Comparison of ENCODE assay signal across 16 cellular contexts in genomic region chr12:131724534-131724933, GRCh38. TPM values are rescaled to one million over a fixed set of nuclear protein-coding genes. Genes with fewer than 3 reads are reported as not detected.
A peak's percentile ranks its signal among the peaks of the same experiment; 100 is the strongest.
DNase-seq lines count a peak whose midpoint lies in the region; ATAC-seq and TF ChIP-seq lines count a peak whose summit lies in the region.
"Had no signal": no experiment of that assay in that cellular context is flagged by ENCODE, and none has a peak within 500 bp of the region (broad histone marks: within the 10 kb centered on the region; RNA-seq: fewer than 3 reads in every experiment).

No MANE protein-coding gene starts in this region.

- H3K18ac ChIP-seq in IMR-90 (ENCODE audit: low read depth, low read length) = no peak overlapping the region

- no peak overlapping the region for H3K23ac ChIP-seq in IMR-90 (ENCODE audit: low read depth, low read length)

- no peak overlapping the region for H2AFZ ChIP-seq in IMR-90 (replicated peaks; ENCODE audit: low read length, poor library complexity)
- H2AFZ ChIP-seq: PC-9 had no signal

- no peak overlapping the region for H3K14ac ChIP-seq in IMR-90 (replicated peaks; ENCODE audit: low read depth, low read length)

- H2AK9ac ChIP-seq in IMR-90 (replicated peaks; ENCODE audit: low read depth, low read length, poor library complexity) = no peak overlapping the region

- 29% methylated on average over 1 of the region's 2 CpGs; no CpG with 5 or more reads in 1 of the 2 experiments for WGBS in IMR-90 (ENCODE audit: extremely low coverage in 2 of 2, insufficient read length in 1 of 2), 2 experiments

- no peak overlapping the region for H2BK15ac ChIP-seq in IMR-90 (ENCODE audit: low read depth, low read length)

- no peaks in the 10 kb centered on the region for H3K9me3 ChIP-seq in IMR-90 (ENCODE audit: control insufficient read depth, insufficient read depth, low read length)

- H2BK5ac ChIP-seq in IMR-90 (ENCODE audit: low read depth, low read length, poor library complexity, severe bottlenecking) = no peak overlapping the region

- H3K9me3 Mint-ChIP-seq in activated CD8-positive, alpha-beta memory T cell treated with anti-CD3 and anti-CD28 coated beads, Interleukin-2, amount 10 ng/mL, durations not matched to agents 7 days and 5 days (ENCODE audit: low read depth) = no peaks in the 10 kb centered on the region
- H3K9me3 Mint-ChIP-seq in nephron progenitor cell (no peaks in the 10 kb centered on the region), chondrocyte (ENCODE audit: low read depth) (no peaks in the 10 kb centered on the region)

- H3K27me3 Mint-ChIP-seq in activated CD8-positive, alpha-beta memory T cell treated with anti-CD3 and anti-CD28 coated beads, Interleukin-2, amount 10 ng/mL, durations not matched to agents 7 days and 5 days = no peaks in the 10 kb centered on the region
- no peaks in the 10 kb centered on the region for H3K27me3 Mint-ChIP-seq in nephron progenitor cell (ENCODE audit: low read depth, poor library complexity)
- H3K27me3 Mint-ChIP-seq in chondrocyte (ENCODE audit: low read depth) = no peaks in the 10 kb centered on the region

- no peak for ATAC-seq in activated CD8-positive, alpha-beta memory T cell treated with anti-CD3 and anti-CD28 coated beads, Interleukin-2, amount 10 ng/mL, durations not matched to agents 7 days and 5 days
- ATAC-seq in IMR-90 (ENCODE audit: low read depth) = no peak
- ATAC-seq: K562 had no signal

- peaks cover 47% of the 10 kb centered on the region for H3K36me3 ChIP-seq in IMR-90 (ENCODE audit: control insufficient read depth, insufficient read depth, low read length)

- in situ Hi-C loops in IMR-90 (cut with MboI; ENCODE audit: low sequenced_read_pairs) = loop anchor here (25.0 kb wide), 1 partner anchor 912 kb away; no protein-coding TSS in a partner anchor

- TF ChIP-seq RAD21 in IMR-90 (IDR thresholded peaks at IDR 0.05; ENCODE audit: low read length) = no peak

- H3K9me1 ChIP-seq in IMR-90 (ENCODE audit: insufficient read depth, low read length) = peaks cover 2% of the 10 kb centered on the region; the same call in 1 of the 2 replicates

- H4K91ac ChIP-seq in IMR-90 (ENCODE audit: insufficient read depth, low read depth, low read length) = no peak overlapping the region

- no TSS peak for BruUV-seq in IMR-90 (replicated peaks; lab: Mats Ljungman, UMichigan)

- no peak overlapping the region for H4K5ac ChIP-seq in IMR-90 (ENCODE audit: low read depth, low read length)

- H3K4me3 ChIP-seq in IMR-90 (ENCODE audit: insufficient read depth, low read depth, low read length) = no peak overlapping the region
- H3K4me3 ChIP-seq in choroid plexus epithelial cell (ENCODE audit: low read depth, low read length) = no peak overlapping the region
- H3K4me3 ChIP-seq: K562, PC-9 had no signal

- no peak overlapping the region for H3K27ac ChIP-seq in IMR-90 (ENCODE audit: insufficient read depth, low read length)
- H3K27ac ChIP-seq: PC-9 had no signal

- DNase-seq in activated CD8-positive, alpha-beta memory T cell treated with anti-CD3 and anti-CD28 coated beads, Interleukin-2, amount 10 ng/mL, durations not matched to agents 7 days and 5 days = no peak
- no peak for DNase-seq in activated CD8-positive, alpha-beta memory T cell treated with anti-CD3 and anti-CD28 coated beads, Interleukin-2, amount 50 U/mL, for 4 hours
- peak; percentile 11 for DNase-seq in IMR-90
- DNase-seq in choroid plexus epithelial cell (ENCODE audit: low read depth) = peak; percentile 19
- no peak for DNase-seq in nephron progenitor cell
- DNase-seq in chondrocyte (ENCODE audit: low spot score) = no peak
- DNase-seq in glomerular visceral epithelial cell (ENCODE audit: extremely low spot score) = no peak
- DNase-seq in HCEC 1CT = no peak
- DNase-seq: C1 segment of cervical spinal cord, NCI-H1048, NCI-H1694, NCI-H2107, NCI-H446, NCI-H774, PC-9 had no signal

- peaks cover 11% of the 10 kb centered on the region for H3K4me1 Mint-ChIP-seq in activated CD8-positive, alpha-beta memory T cell treated with anti-CD3 and anti-CD28 coated beads, Interleukin-2, amount 10 ng/mL, durations not matched to agents 7 days and 5 days
- no peaks in the 10 kb centered on the region for H3K4me1 Mint-ChIP-seq in nephron progenitor cell
- peaks cover 23% of the 10 kb centered on the region for H3K4me1 Mint-ChIP-seq in chondrocyte (ENCODE audit: low read depth)

- H3K27me3 ChIP-seq in IMR-90 (ENCODE audit: control insufficient read depth, insufficient read depth, low read length) = no peaks in the 10 kb centered on the region

- H3K9ac ChIP-seq in IMR-90 (ENCODE audit: low read depth, low read length) = no peak overlapping the region

- peaks cover 18 to 30% of the 10 kb centered on the region in 2 experiments for H3K79me1 ChIP-seq in IMR-90 (ENCODE audit: low read depth in 1 of 2, low read length in 2 of 2)

- H3K27ac Mint-ChIP-seq in activated CD8-positive, alpha-beta memory T cell treated with anti-CD3 and anti-CD28 coated beads, Interleukin-2, amount 10 ng/mL, durations not matched to agents 7 days and 5 days = peak overlapping the region; percentile 67
- H3K27ac Mint-ChIP-seq in nephron progenitor cell (peak overlapping the region; percentile 8), chondrocyte (ENCODE audit: unreplicated experiment) (no peak overlapping the region)

- no peak overlapping the region for H2BK120ac ChIP-seq in IMR-90 (ENCODE audit: low read depth, low read length)

- no peak overlapping the region for H3K56ac ChIP-seq in IMR-90 (ENCODE audit: extremely low read depth, insufficient read depth, low read length)

- peaks cover 60% of the 10 kb centered on the region for H3K36me3 Mint-ChIP-seq in activated CD8-positive, alpha-beta memory T cell treated with anti-CD3 and anti-CD28 coated beads, Interleukin-2, amount 10 ng/mL, durations not matched to agents 7 days and 5 days
- H3K36me3 Mint-ChIP-seq in nephron progenitor cell (ENCODE audit: low read depth) (peaks cover 60% of the 10 kb centered on the region), chondrocyte (ENCODE audit: low read depth) (peaks cover 37% of the 10 kb centered on the region)

- no peak for TF ChIP-seq CTCF in IMR-90 (conservative IDR thresholded peaks at IDR 0.05; ENCODE audit: low read depth, low read length)
- no peak for TF ChIP-seq CTCF in choroid plexus epithelial cell (conservative IDR thresholded peaks at IDR 0.05; ENCODE audit: low read depth, low read length)
- no peak for TF ChIP-seq CTCF in nephron progenitor cell (IDR thresholded peaks at IDR 0.05)
- TF ChIP-seq CTCF in chondrocyte (IDR thresholded peaks at IDR 0.05) = no peak

- no peak overlapping the region for H2BK20ac ChIP-seq in IMR-90 (ENCODE audit: low read depth, low read length)

- H2AK5ac ChIP-seq in IMR-90 (ENCODE audit: low read depth, low read length) = no peak overlapping the region

- H3K4me3 Mint-ChIP-seq in activated CD8-positive, alpha-beta memory T cell treated with anti-CD3 and anti-CD28 coated beads, Interleukin-2, amount 10 ng/mL, durations not matched to agents 7 days and 5 days = no peak overlapping the region
- H3K4me3 Mint-ChIP-seq in nephron progenitor cell = no peak overlapping the region
- no peak overlapping the region for H3K4me3 Mint-ChIP-seq in chondrocyte (ENCODE audit: unreplicated experiment)

- no peak overlapping the region for H4K8ac ChIP-seq in IMR-90 (ENCODE audit: low read depth in 2 of 2, low read length in 2 of 2)

- intact Hi-C loops in IMR-90 (cut with micrococcal nuclease) = loop anchor here (2.0 kb wide), 1 partner anchor 32 kb away; no protein-coding TSS in a partner anchor

- CTCF ChIA-PET in activated CD8-positive, alpha-beta memory T cell treated with anti-CD3 and anti-CD28 coated beads, Interleukin-2, amount 10 ng/mL, durations not matched to agents 7 days and 5 days (lab: Charles Lee) = no interaction called here
- CTCF ChIA-PET in IMR-90 (lab: Yijun Ruan, JAX) = no interaction called here

- H3K4ac ChIP-seq in IMR-90 (ENCODE audit: low read depth, low read length) = no peak overlapping the region

- no peak for TF ChIP-seq POLR2A in IMR-90 (IDR thresholded peaks at IDR 0.05; ENCODE audit: low read depth, low read length)

- dilution Hi-C loops in IMR-90 (cut with HindIII; ENCODE audit: low sequenced_read_pairs, unreplicated experiment) = no loop called here

- H3K4me2 ChIP-seq in IMR-90 (ENCODE audit: low read depth, low read length) = no peak overlapping the region
- H3K4me2 ChIP-seq: PC-9 had no signal

- H4K20me1 ChIP-seq in IMR-90 (ENCODE audit: insufficient read depth, low read length) = peaks cover 7% of the 10 kb centered on the region; the same call in 1 of the 2 replicates

- no peaks in the 10 kb centered on the region for H3K4me1 ChIP-seq in IMR-90 (ENCODE audit: control insufficient read depth, insufficient read depth, low read length)

- POLR2A ChIA-PET in IMR-90 (lab: Charles Lee; ENCODE audit: unreplicated experiment) = no interaction called here

TF ChIP-seq in IMR-90, 13 proteins besides CTCF, POLR2A, EP300 and RAD21 (continues in another document):
- TF ChIP-seq CHD1 (IDR thresholded peaks at IDR 0.05; ENCODE audit: low read depth, low read length) (no peak), NFE2L2 (IDR thresholded peaks at IDR 0.05; ENCODE audit: low read depth, low read length) (no peak), FOS (IDR thresholded peaks at IDR 0.05; ENCODE audit: low read depth, low read length) (no peak), MAZ (IDR thresholded peaks at IDR 0.05; ENCODE audit: borderline replicate concordance, low read depth, low read length) (no peak), RCOR1 (IDR thresholded peaks at IDR 0.05; ENCODE audit: insufficient replicate concordance, low read length) (no peak), MXI1 (IDR thresholded peaks at IDR 0.05; ENCODE audit: borderline replicate concordance, low read depth, low read length) (no peak), SMC3 (IDR thresholded peaks at IDR 0.05; ENCODE audit: low read depth, low read length) (no peak), MAFK (IDR thresholded peaks at IDR 0.05; ENCODE audit: low read depth, low read length) (no peak), CEBPB (IDR thresholded peaks at IDR 0.05; ENCODE audit: low read depth, low read length) (no peak), BHLHE40 (IDR thresholded peaks at IDR 0.05; ENCODE audit: low read depth, low read length) (no peak), RFX5 (IDR thresholded peaks at IDR 0.05; ENCODE audit: low read depth, low read length) (no peak)

RNA-seq across cellular contexts. Expression of gene SFSWAP, which starts 13.6 kb away (rescaled TPM):
- total RNA-seq in activated CD8-positive, alpha-beta memory T cell treated with anti-CD3 and anti-CD28 coated beads, Interleukin-2, amount 10 ng/mL, durations not matched to agents 7 days and 5 days = 10 to 100 TPM; 54.9 to 55.9 TPM
- total RNA-seq in IMR-90 (2012; rRNA removed) = 19.7 and 20.6 TPM in 2 replicates
- polyA plus RNA-seq in IMR-90 (2012; rRNA removed) = 22.4 and 30.5 TPM in 2 replicates
- polyA plus RNA-seq in IMR-90 (2012; cell fraction: cytosol; rRNA removed) = 10.1 and 18.5 TPM in 2 replicates
- 140 and 253 TPM in 2 replicates for polyA plus RNA-seq in IMR-90 (2012; cell fraction: nucleus; rRNA removed; ENCODE audit: low replicate concordance)
- total RNA-seq in chondrocyte = 32.5 to 38.8 TPM (median 33.0 TPM) in 3 replicates

Comparison
In these comparisons a context has a peak if more than half of its experiments do, and no peak if none do; other contexts are left out.
1. DNase-seq: peak in IMR-90 (single experiment) and choroid plexus epithelial cell (single experiment); none in activated CD8-positive, alpha-beta memory T cell treated with anti-CD3 and anti-CD28 coated beads, Interleukin-2, amount 10 ng/mL, durations not matched to agents 7 days and 5 days (single experiment), activated CD8-positive, alpha-beta memory T cell treated with anti-CD3 and anti-CD28 coated beads, Interleukin-2, amount 50 U/mL, for 4 hours (single experiment), nephron progenitor cell (single experiment), chondrocyte (single experiment), glomerular visceral epithelial cell (single experiment) and HCEC 1CT (single experiment).